In the genomic region with DNA sequence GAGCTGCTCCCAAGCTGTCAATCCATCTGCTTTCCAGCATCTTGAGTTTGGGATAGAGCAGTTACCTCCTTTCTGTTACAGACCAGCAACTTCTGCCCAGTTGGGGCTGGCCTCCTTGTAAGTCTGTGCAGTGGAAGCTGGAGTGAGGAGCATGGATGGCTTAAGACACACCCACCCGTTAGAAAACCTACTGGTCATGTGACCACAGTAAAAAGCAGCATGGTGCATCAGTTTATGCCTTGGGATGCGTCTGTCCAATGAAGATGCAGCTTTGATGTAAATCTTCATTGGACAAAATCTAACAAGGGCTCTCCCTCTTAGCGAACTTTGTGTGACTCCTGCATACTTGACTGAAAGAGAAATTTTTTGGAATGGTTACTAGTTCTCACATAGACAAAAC, we compare ENCODE assay signal across 19 cellular contexts.
A peak's percentile ranks its signal among the peaks of the same experiment; 100 is the strongest.
DNase-seq lines count a peak whose midpoint lies in the region; ATAC-seq, FAIRE-seq and TF ChIP-seq lines count a peak whose summit lies in the region.
"Had no signal": no experiment of that assay in that cellular context is flagged by ENCODE, and none has a peak within 500 bp of the region (broad histone marks: within the 10 kb centered on the region; RNA-seq: fewer than 3 reads in every experiment).

No MANE protein-coding gene starts in this region.

- H3K27me3 ChIP-seq in spleen (replicated peaks in 1 of 7) (peaks cover 0 to 6% (median 0%) of the 10 kb centered on the region in 7 donors), pancreas (no peaks in the 10 kb centered on the region)

- no peak for FAIRE-seq in pancreas (lab: Jason Lieb, UNC)
- FAIRE-seq: GM12878, GM19239, H1 had no signal

- ATAC-seq in WTC11 (no peak), pancreas (no peak)
- ATAC-seq: GM12878 had no signal

- H3K27ac ChIP-seq in spleen (no peak overlapping the region), pancreas (no peak overlapping the region)
- H3K27ac ChIP-seq: GM23248 had no signal

- no peak overlapping the region for H3K27ac Mint-ChIP-seq in WTC11
- H3K27ac Mint-ChIP-seq: CD4-positive, alpha-beta memory T cell had no signal

- TF ChIP-seq CTCF in WTC11 (IDR thresholded peaks at IDR 0.05) (no peak), spleen (IDR thresholded peaks at IDR 0.05 in 8 of 11, conservative IDR thresholded peaks at IDR 0.05 in 3 of 11) (no peak), pancreas (IDR thresholded peaks at IDR 0.05) (no peak)

- no peak for TF ChIP-seq POLR2A in spleen (IDR thresholded peaks at IDR 0.05)

- WGBS in spleen, 5 donors, result 67 to 92% (median 82%) methylated on average over 3 of the region's 3 CpGs
- 64 to 77% methylated on average over 3 of the region's 3 CpGs for WGBS in pancreas, 2 donors

- H3K4me1 ChIP-seq in spleen (no peaks in the 10 kb centered on the region), pancreas (no peaks in the 10 kb centered on the region)

- no peaks in the 10 kb centered on the region; the same call in 1 of the 2 replicates for H3K36me3 Mint-ChIP-seq in WTC11
- H3K36me3 Mint-ChIP-seq: CD4-positive, alpha-beta memory T cell had no signal

- H3K4me3 ChIP-seq in spleen (no peak overlapping the region), pancreas (no peak overlapping the region)
- H3K4me3 ChIP-seq: GM12878, GM23248 had no signal

- peaks cover 12% of the 10 kb centered on the region for H3K4me1 Mint-ChIP-seq in WTC11
- H3K4me1 Mint-ChIP-seq: CD4-positive, alpha-beta memory T cell had no signal

- peaks cover 7% of the 10 kb centered on the region; the same call in 1 of the 2 replicates for H3K9me3 Mint-ChIP-seq in WTC11

- intact Hi-C loops in spleen (cut with DNase I; ENCODE audit: low total_unique reads), result no loop called here
- intact Hi-C loops in cardiac septum (cut with DNase I), result no loop called here
- intact Hi-C loops in pancreas (cut with DNase I), result no loop called here

- H3K4me3 Mint-ChIP-seq in WTC11, result no peak overlapping the region
- H3K4me3 Mint-ChIP-seq: CD4-positive, alpha-beta memory T cell had no signal

- CTCF ChIA-PET in WTC11 (lab: Charles Lee), result interaction anchor here (0.6 to 2.3 kb wide), 2 partner anchors 34 to 1568 kb away, joined by 3 to 7 read pairs; no protein-coding TSS in a partner anchor

- H3K9me3 ChIP-seq in spleen, result peaks cover 0 to 25% (median 1%) of the 10 kb centered on the region in 8 donors
- H3K9me3 ChIP-seq in pancreas, result no peaks in the 10 kb centered on the region

- no peaks in the 10 kb centered on the region for H3K27me3 Mint-ChIP-seq in WTC11 (ENCODE audit: low read depth)
- H3K27me3 Mint-ChIP-seq: CD4-positive, alpha-beta memory T cell had no signal

- POLR2A ChIA-PET in WTC11 (lab: Charles Lee), result no interaction called here

- H3K36me3 ChIP-seq in spleen (no peaks in the 10 kb centered on the region), pancreas (no peaks in the 10 kb centered on the region)

- DNase-seq in NCI-H82 (lab: John Stamatoyannopoulos, UW) (peak; percentile 34), NCI-H82 treated with DMSO at 0.1 percent for 48 hours (lab: John Stamatoyannopoulos, UW; ENCODE audit: unreplicated experiment) (no peak), WTC11 (ENCODE audit: low spot score) (no peak), spleen (peak; percentile 12), cardiac septum (ENCODE audit: low spot score) (no peak), pancreas (no peak)
- DNase-seq: C1 segment of cervical spinal cord; Calu3; CD4-positive, alpha-beta memory T cell; COR-L47; DMS79; EL; GDM1; GM23248; H7; HCEC 1CT had no signal

TF ChIP-seq in WTC11, 78 proteins besides CTCF, POLR2A, EP300 and RAD21:
- no peak for TF ChIP-seq SOX15 (CRISPR knock-in tag; IDR thresholded peaks at IDR 0.05)
- TF ChIP-seq USF2 (CRISPR knock-in tag; IDR thresholded peaks at IDR 0.05), result peak; percentile 58
- TF ChIP-seq CBFB (CRISPR knock-in tag; IDR thresholded peaks at IDR 0.05; ENCODE audit: low read depth), result no peak

Comparison
In these comparisons a context has a peak if more than half of its experiments do, and no peak if none do; other contexts are left out.
1. DNase-seq: peak in NCI-H82 (single experiment) and spleen (single experiment); none in NCI-H82 treated with DMSO at 0.1 percent for 48 hours (single experiment), WTC11 (single experiment), cardiac septum (single experiment) and pancreas (0 of 6).